Comparison of ENCODE assay signal across 1 cellular context in the genomic region with DNA sequence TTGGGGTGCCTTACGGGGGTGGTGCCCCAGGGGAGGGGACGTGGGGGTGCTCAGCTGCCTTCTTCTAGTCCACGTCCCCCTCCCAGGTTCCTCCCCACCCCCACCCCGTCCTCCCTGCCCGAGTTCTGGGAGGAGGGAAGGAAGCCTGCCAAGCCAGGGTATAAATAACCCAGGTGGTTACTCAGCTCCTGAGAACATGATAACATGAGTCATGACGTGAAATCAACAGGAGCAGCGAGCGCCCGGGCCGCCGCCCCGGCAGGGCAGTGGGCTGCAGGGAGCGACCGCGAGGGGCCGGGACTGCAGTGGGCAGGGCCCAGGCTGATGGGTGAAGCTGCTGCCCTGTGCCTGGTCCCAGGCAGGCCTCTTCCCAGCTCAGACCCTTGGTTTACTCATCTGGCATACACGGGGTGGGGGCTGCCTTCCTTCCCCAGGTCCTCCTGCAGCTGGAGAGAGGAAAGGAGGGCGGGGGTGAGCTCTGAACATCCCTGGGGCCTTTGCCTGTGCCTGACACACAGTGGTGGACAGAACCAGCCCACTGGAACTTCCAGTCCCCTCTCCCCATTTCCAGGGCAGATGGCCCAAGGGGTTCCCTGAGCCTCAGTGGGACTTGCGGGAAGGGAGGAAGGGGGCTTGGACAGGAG.
A peak's percentile ranks its signal among the peaks of the same experiment; 100 is the strongest.
TF ChIP-seq lines count a peak whose summit lies in the region.

No MANE protein-coding gene starts in this region.

TF ChIP-seq in HEK293, 187 proteins besides CTCF, POLR2A, EP300 and RAD21 (continued from another document):
- TF ChIP-seq ZBTB1 (tag by site-specific recombination; IDR thresholded peaks at IDR 0.05) (no peak), ZXDB (tag by site-specific recombination; IDR thresholded peaks at IDR 0.05) (peak; percentile 32; the same call in 1 of the 2 replicates), ZBTB48 (tag by site-specific recombination; IDR thresholded peaks at IDR 0.05) (peak; percentile 32; the same call in 1 of the 2 replicates), ZNF654 (tag by site-specific recombination; IDR thresholded peaks at IDR 0.05; ENCODE audit: low read depth) (no peak), SCRT2 (tag by site-specific recombination; IDR thresholded peaks at IDR 0.05) (peak; percentile 98), ZNF146 (tag by site-specific recombination; IDR thresholded peaks at IDR 0.05) (no peak), HOXC10 (CRISPR knock-in tag; IDR thresholded peaks at IDR 0.05) (no peak)
- TF ChIP-seq, protein P1, sequence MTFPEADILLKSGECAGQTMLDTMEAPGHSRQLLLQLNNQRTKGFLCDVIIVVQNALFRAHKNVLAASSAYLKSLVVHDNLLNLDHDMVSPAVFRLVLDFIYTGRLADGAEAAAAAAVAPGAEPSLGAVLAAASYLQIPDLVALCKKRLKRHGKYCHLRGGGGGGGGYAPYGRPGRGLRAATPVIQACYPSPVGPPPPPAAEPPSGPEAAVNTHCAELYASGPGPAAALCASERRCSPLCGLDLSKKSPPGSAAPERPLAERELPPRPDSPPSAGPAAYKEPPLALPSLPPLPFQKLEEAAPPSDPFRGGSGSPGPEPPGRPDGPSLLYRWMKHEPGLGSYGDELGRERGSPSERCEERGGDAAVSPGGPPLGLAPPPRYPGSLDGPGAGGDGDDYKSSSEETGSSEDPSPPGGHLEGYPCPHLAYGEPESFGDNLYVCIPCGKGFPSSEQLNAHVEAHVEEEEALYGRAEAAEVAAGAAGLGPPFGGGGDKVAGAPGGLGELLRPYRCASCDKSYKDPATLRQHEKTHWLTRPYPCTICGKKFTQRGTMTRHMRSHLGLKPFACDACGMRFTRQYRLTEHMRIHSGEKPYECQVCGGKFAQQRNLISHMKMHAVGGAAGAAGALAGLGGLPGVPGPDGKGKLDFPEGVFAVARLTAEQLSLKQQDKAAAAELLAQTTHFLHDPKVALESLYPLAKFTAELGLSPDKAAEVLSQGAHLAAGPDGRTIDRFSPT (tag by site-specific recombination; IDR thresholded peaks at IDR 0.05): peak; percentile 48; the same call in 1 of the 2 replicates
